ENCODE assay signal across 13 cellular contexts in genomic region chr5:102531506-102531905, GRCh38. TPM values are rescaled to one million over a fixed set of nuclear protein-coding genes. Genes with fewer than 3 reads are reported as not detected.
DNase-seq lines count a peak whose midpoint lies in the region; ATAC-seq, FAIRE-seq and TF ChIP-seq lines count a peak whose summit lies in the region.
"Had no signal": no experiment of that assay in that cellular context is flagged by ENCODE, and none has a peak within 500 bp of the region (broad histone marks: within the 10 kb centered on the region; RNA-seq: fewer than 3 reads in every experiment).

No MANE protein-coding gene starts in this region.

- H3K36me3 ChIP-seq in subcutaneous abdominal adipose tissue (ENCODE audit: control insufficient read depth in 5 of 5, insufficient read depth in 5 of 5, low read length in 5 of 5), result no peaks in the 10 kb centered on the region
- H3K36me3 ChIP-seq: stomach had no signal

- no peak for TF ChIP-seq POLR2A in GM12892 (IDR thresholded peaks at IDR 0.05; ENCODE audit: low read depth, low read length)

- ATAC-seq in GM21423 (IDR thresholded peaks at IDR 0.05; ENCODE audit: unreplicated experiment), result peak; percentile 96
- ATAC-seq in HG03342 (IDR thresholded peaks at IDR 0.05; ENCODE audit: unreplicated experiment), result peak; percentile 91

- H3K27ac ChIP-seq in subcutaneous abdominal adipose tissue (ENCODE audit: low read depth, low read length), result peak overlapping the region; percentile 4
- H3K27ac ChIP-seq: stomach had no signal

- no peak for FAIRE-seq in GM12892 (lab: Jason Lieb, UNC)
- FAIRE-seq: keratinocyte had no signal

- TF ChIP-seq CTCF in cardiac fibroblast (IDR thresholded peaks at IDR 0.05; ENCODE audit: low read depth, low read length), result no peak

- H3K27me3 ChIP-seq in subcutaneous abdominal adipose tissue (ENCODE audit: control insufficient read depth in 5 of 5, insufficient read depth in 4 of 5, low read length in 5 of 5), result no peaks in the 10 kb centered on the region
- H3K27me3 ChIP-seq: stomach had no signal

- H3K4me3 ChIP-seq in cardiac fibroblast (replicated peaks in 1 of 2; ENCODE audit: low read depth in 2 of 2, low read length in 2 of 2), result no peak overlapping the region
- no peak overlapping the region for H3K4me3 ChIP-seq in subcutaneous abdominal adipose tissue (ENCODE audit: low read depth in 1 of 5, low read length in 5 of 5)
- H3K4me3 ChIP-seq: stomach had no signal

- DNase-seq in cardiac fibroblast (ENCODE audit: low read depth in 2 of 2) (peak; percentile 57 to 68), NCI-H2029 (lab: John Stamatoyannopoulos, UW) (no peak), GM12892 (ENCODE audit: insufficient read length) (no peak), NCI-H1092 (lab: John Stamatoyannopoulos, UW) (no peak), nucleus accumbens (lab: John Stamatoyannopoulos, UW) (no peak)
- DNase-seq: activated effector memory CD4-positive, alpha-beta T cell treated with anti-CD3 and anti-CD28 coated beads, Interleukin-2, amount 50 U/mL, for 16 hours; effector CD4-positive, alpha-beta T cell; stomach; T1000 had no signal

- no peaks in the 10 kb centered on the region for H3K9me3 ChIP-seq in subcutaneous abdominal adipose tissue (ENCODE audit: control insufficient read depth in 5 of 5, low read length in 5 of 5)
- H3K9me3 ChIP-seq: stomach had no signal

- no peak overlapping the region for H3K9ac ChIP-seq in subcutaneous abdominal adipose tissue (ENCODE audit: low read length in 5 of 5)

- peaks cover 0 to 17% (median 8%) of the 10 kb centered on the region in 5 donors for H3K4me1 ChIP-seq in subcutaneous abdominal adipose tissue (ENCODE audit: control insufficient read depth in 5 of 5, insufficient read depth in 5 of 5, low read length in 5 of 5)
- H3K4me1 ChIP-seq: stomach had no signal

RNA-seq across cellular contexts. Expression of gene SLCO6A1, which starts 32.7 kb away (rescaled TPM):
- polyA plus RNA-seq in GM12892 (2012; ENCODE audit: missing spikeins), result not detected
- polyA plus RNA-seq: keratinocyte, stomach had no signal

Comparison
In these comparisons a context has a peak if more than half of its experiments do, and no peak if none do; other contexts are left out.
1. DNase-seq: peak in cardiac fibroblast (2 of 2); none in NCI-H2029 (single experiment), GM12892 (single experiment), NCI-H1092 (single experiment) and nucleus accumbens (0 of 56).